ENCODE assay signal across 10 cellular contexts in the genomic region with DNA sequence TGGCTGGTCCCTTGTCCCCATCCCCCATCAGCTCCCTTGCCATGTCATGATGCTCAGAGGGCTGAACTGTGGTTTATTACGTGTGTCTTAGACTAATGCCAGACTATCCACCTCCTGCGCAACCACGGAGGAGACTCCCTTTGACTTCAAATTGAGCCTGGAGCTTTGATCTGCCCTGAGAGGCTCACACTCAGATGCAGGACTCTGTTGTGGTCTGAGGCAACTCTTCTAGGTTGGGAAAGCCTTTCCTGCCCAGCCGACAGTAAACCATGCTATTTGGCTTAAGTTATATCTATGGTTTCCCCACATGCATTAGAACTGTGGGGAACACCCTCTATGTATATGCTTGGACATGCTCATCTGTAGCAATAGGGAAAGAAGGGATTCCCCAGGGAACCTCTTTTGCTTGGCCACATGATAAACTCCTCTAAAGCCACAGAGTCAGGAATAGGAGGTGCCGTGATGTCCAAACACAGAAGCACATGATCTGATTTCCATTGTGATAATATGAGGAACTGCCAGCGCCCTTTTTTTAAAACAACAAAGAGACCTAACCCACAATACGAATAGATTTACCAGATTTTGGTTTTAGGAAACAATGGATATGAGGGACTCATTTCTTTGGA. TPM values are rescaled to one million over a fixed set of nuclear protein-coding genes. Genes with fewer than 3 reads are reported as not detected.
DNase-seq lines count a peak whose midpoint lies in the region; ATAC-seq and TF ChIP-seq lines count a peak whose summit lies in the region.
"Had no signal": no experiment of that assay in that cellular context is flagged by ENCODE, and none has a peak within 500 bp of the region (broad histone marks: within the 10 kb centered on the region; RNA-seq: fewer than 3 reads in every experiment).

No MANE protein-coding gene starts in this region.

- dilution Hi-C loops in IMR-90 (cut with HindIII; ENCODE audit: low sequenced_read_pairs, unreplicated experiment), result no loop called here

- H3K27me3 ChIP-seq in IMR-90 (ENCODE audit: control insufficient read depth, insufficient read depth, low read length), result no peaks in the 10 kb centered on the region

- no peak overlapping the region for H3K4me3 Mint-ChIP-seq in stimulated activated effector memory CD8-positive, alpha-beta T cell treated with anti-CD3 and anti-CD28 coated beads, Interleukin-12 subunit alpha, Interleukin-12 subunit beta, amount 100 ng/mL, for 72 hours

- no peak overlapping the region for H3K23ac ChIP-seq in IMR-90 (ENCODE audit: low read depth, low read length)

- H3K27ac Mint-ChIP-seq in stimulated activated effector memory CD8-positive, alpha-beta T cell treated with anti-CD3 and anti-CD28 coated beads, Interleukin-12 subunit alpha, Interleukin-12 subunit beta, amount 100 ng/mL, for 72 hours, result no peak overlapping the region

- no peak overlapping the region; the same call in 1 of the 2 replicates for H4K5ac ChIP-seq in IMR-90 (ENCODE audit: low read depth, low read length)

- H2AK9ac ChIP-seq in IMR-90 (replicated peaks; ENCODE audit: low read depth, low read length, poor library complexity), result peak overlapping the region; percentile 58

- no peak overlapping the region for H3K18ac ChIP-seq in IMR-90 (ENCODE audit: low read depth, low read length)

- no peaks in the 10 kb centered on the region for H3K79me1 ChIP-seq in IMR-90 (ENCODE audit: low read depth in 1 of 2, low read length in 2 of 2)

- peaks cover 11% of the 10 kb centered on the region for H3K4me1 ChIP-seq in IMR-90 (ENCODE audit: control insufficient read depth, insufficient read depth, low read length)

- no peak overlapping the region for H2BK120ac ChIP-seq in IMR-90 (ENCODE audit: low read depth, low read length)

- H2BK15ac ChIP-seq in IMR-90 (ENCODE audit: low read depth, low read length), result 0 out of 3 replicates have a peak overlapping the region, but pooled peaks have one; percentile 29

- BruUV-seq in IMR-90 (replicated peaks; lab: Mats Ljungman, UMichigan), result no TSS peak

- peak overlapping the region; percentile 61 for H2AFZ ChIP-seq in IMR-90 (replicated peaks; ENCODE audit: low read length, poor library complexity)

- no peak; the same call in 1 of the 2 replicates for ATAC-seq in IMR-90 (ENCODE audit: low read depth)
- no peak for ATAC-seq in stimulated activated effector memory CD8-positive, alpha-beta T cell treated with anti-CD3 and anti-CD28 coated beads, Interleukin-12 subunit alpha, Interleukin-12 subunit beta, amount 100 ng/mL, for 72 hours
- no peak for ATAC-seq in activated CD4-positive, CD25-positive, alpha-beta regulatory T cell treated with anti-CD3 and anti-CD28 coated beads, Interleukin-2, amount 50 U/mL, for 24 hours

- in situ Hi-C loops in IMR-90 (cut with MboI; ENCODE audit: low sequenced_read_pairs), result no loop called here

- no peak overlapping the region for H3K27ac ChIP-seq in IMR-90 (ENCODE audit: insufficient read depth, low read length)
- peak overlapping the region in 20 of 21 experiments; percentile 54 to 90 (median 76) for H3K27ac ChIP-seq in skin epidermis
- H3K27ac ChIP-seq: SK-N-MC had no signal

- H2BK20ac ChIP-seq in IMR-90 (ENCODE audit: low read depth, low read length), result peak overlapping the region; percentile 25; the same call in 1 of the 2 replicates

- H3K36me3 Mint-ChIP-seq in stimulated activated effector memory CD8-positive, alpha-beta T cell treated with anti-CD3 and anti-CD28 coated beads, Interleukin-12 subunit alpha, Interleukin-12 subunit beta, amount 100 ng/mL, for 72 hours, result no peaks in the 10 kb centered on the region

- H3K4me2 ChIP-seq in IMR-90 (ENCODE audit: low read depth, low read length), result no peak overlapping the region

- DNase-seq in IMR-90 (no peak), SW480 (ENCODE audit: low spot score) (peak; percentile 98), fibroblast of gingiva (ENCODE audit: low read depth) (peak; percentile 47), AG08395 (ENCODE audit: low spot score) (no peak), NCI-H2227 treated with DMSO at 0.1 percent for 48 hours (lab: John Stamatoyannopoulos, UW) (no peak)
- no peak for DNase-seq in stimulated activated effector memory CD8-positive, alpha-beta T cell treated with anti-CD3 and anti-CD28 coated beads, Interleukin-12 subunit alpha, Interleukin-12 subunit beta, amount 100 ng/mL, for 72 hours (ENCODE audit: low spot score in 2 of 2)
- DNase-seq: NCI-H1092 had no signal

- H3K14ac ChIP-seq in IMR-90 (replicated peaks; ENCODE audit: low read depth, low read length), result peak overlapping the region; percentile 54

- H2BK5ac ChIP-seq in IMR-90 (ENCODE audit: low read depth, low read length, poor library complexity, severe bottlenecking), result no peak overlapping the region

- no peaks in the 10 kb centered on the region for H3K36me3 ChIP-seq in IMR-90 (ENCODE audit: control insufficient read depth, insufficient read depth, low read length)

- no peak overlapping the region for H4K91ac ChIP-seq in IMR-90 (ENCODE audit: insufficient read depth, low read depth, low read length)

- TF ChIP-seq RAD21 in IMR-90 (IDR thresholded peaks at IDR 0.05; ENCODE audit: low read length), result no peak

- 0 out of 2 replicates have a peak overlapping the region, but pooled peaks have one; percentile 7 for H2AK5ac ChIP-seq in IMR-90 (ENCODE audit: low read depth, low read length)

- TF ChIP-seq CTCF in IMR-90 (conservative IDR thresholded peaks at IDR 0.05; ENCODE audit: low read depth, low read length), result no peak

- POLR2A ChIA-PET in IMR-90 (lab: Charles Lee; ENCODE audit: unreplicated experiment), result no interaction called here

- H4K8ac ChIP-seq in IMR-90 (ENCODE audit: low read depth in 2 of 2, low read length in 2 of 2), result no peak overlapping the region

- peaks cover 9% of the 10 kb centered on the region for H3K9me1 ChIP-seq in IMR-90 (ENCODE audit: insufficient read depth, low read length)

- intact Hi-C loops in IMR-90 (cut with micrococcal nuclease), result no loop called here

- H3K4ac ChIP-seq in IMR-90 (ENCODE audit: low read depth, low read length), result no peak overlapping the region

- CTCF ChIA-PET in IMR-90 (lab: Yijun Ruan, JAX), result no interaction called here

- no peak for TF ChIP-seq POLR2A in IMR-90 (IDR thresholded peaks at IDR 0.05; ENCODE audit: low read depth, low read length)

- no peaks in the 10 kb centered on the region for H3K9me3 Mint-ChIP-seq in stimulated activated effector memory CD8-positive, alpha-beta T cell treated with anti-CD3 and anti-CD28 coated beads, Interleukin-12 subunit alpha, Interleukin-12 subunit beta, amount 100 ng/mL, for 72 hours

- no CpG with 5 or more reads among the region's 7 CpGs for WGBS in IMR-90 (ENCODE audit: extremely low coverage in 2 of 2, insufficient read length in 1 of 2), 2 experiments

- H4K20me1 ChIP-seq in IMR-90 (ENCODE audit: insufficient read depth, low read length), result no peaks in the 10 kb centered on the region

- no peaks in the 10 kb centered on the region for H3K9me3 ChIP-seq in IMR-90 (ENCODE audit: control insufficient read depth, insufficient read depth, low read length)

- no peak overlapping the region for H3K9ac ChIP-seq in IMR-90 (ENCODE audit: low read depth, low read length)

- H3K4me3 ChIP-seq in IMR-90 (ENCODE audit: insufficient read depth, low read depth, low read length) (no peak overlapping the region), skin epidermis (no peak overlapping the region)
- H3K4me3 ChIP-seq: SK-N-MC had no signal

- H3K4me1 Mint-ChIP-seq in stimulated activated effector memory CD8-positive, alpha-beta T cell treated with anti-CD3 and anti-CD28 coated beads, Interleukin-12 subunit alpha, Interleukin-12 subunit beta, amount 100 ng/mL, for 72 hours, result peaks cover 22% of the 10 kb centered on the region

- H3K56ac ChIP-seq in IMR-90 (ENCODE audit: extremely low read depth, insufficient read depth, low read length), result no peak overlapping the region

TF ChIP-seq in IMR-90, 13 proteins besides CTCF, POLR2A, EP300 and RAD21:
- TF ChIP-seq ELK1 (IDR thresholded peaks at IDR 0.05; ENCODE audit: borderline replicate concordance, low read depth, low read length) (no peak), RCOR1 (IDR thresholded peaks at IDR 0.05; ENCODE audit: insufficient replicate concordance, low read length) (no peak), USF2 (IDR thresholded peaks at IDR 0.05; ENCODE audit: low read depth, low read length) (no peak), CHD1 (IDR thresholded peaks at IDR 0.05; ENCODE audit: low read depth, low read length) (no peak), NFE2L2 (IDR thresholded peaks at IDR 0.05; ENCODE audit: low read depth, low read length) (no peak), MAZ (IDR thresholded peaks at IDR 0.05; ENCODE audit: borderline replicate concordance, low read depth, low read length) (no peak), BHLHE40 (IDR thresholded peaks at IDR 0.05; ENCODE audit: low read depth, low read length) (no peak), SMC3 (IDR thresholded peaks at IDR 0.05; ENCODE audit: low read depth, low read length) (no peak), MXI1 (IDR thresholded peaks at IDR 0.05; ENCODE audit: borderline replicate concordance, low read depth, low read length) (no peak), CEBPB (IDR thresholded peaks at IDR 0.05; ENCODE audit: low read depth, low read length) (no peak), MAFK (IDR thresholded peaks at IDR 0.05; ENCODE audit: low read depth, low read length) (no peak), RFX5 (IDR thresholded peaks at IDR 0.05; ENCODE audit: low read depth, low read length) (no peak), FOS (IDR thresholded peaks at IDR 0.05; ENCODE audit: low read depth, low read length) (no peak)

RNA-seq across cellular contexts. Expression of gene LGALS3, which starts 11.1 kb away (rescaled TPM):
- 84.4 and 145 TPM in 2 replicates for total RNA-seq in IMR-90 (2012; rRNA removed)
- 171 and 200 TPM in 2 replicates for polyA plus RNA-seq in IMR-90 (2012; rRNA removed)
- 106 and 210 TPM in 2 replicates for polyA plus RNA-seq in IMR-90 (2012; cell fraction: cytosol; rRNA removed)
- polyA plus RNA-seq in IMR-90 (2012; cell fraction: nucleus; rRNA removed; ENCODE audit: low replicate concordance), result 122 and 127 TPM in 2 replicates

Comparison
In these comparisons a context has a peak if more than half of its experiments do, and no peak if none do; other contexts are left out.
1. DNase-seq: peak in SW480 (single experiment) and fibroblast of gingiva (single experiment); none in IMR-90 (single experiment), AG08395 (single experiment), stimulated activated effector memory CD8-positive, alpha-beta T cell treated with anti-CD3 and anti-CD28 coated beads, Interleukin-12 subunit alpha, Interleukin-12 subunit beta, amount 100 ng/mL, for 72 hours (0 of 2) and NCI-H2227 treated with DMSO at 0.1 percent for 48 hours (single experiment).